Comparison of ENCODE assay signal across 1 cellular context in genomic region chr1:226827968-226828513, GRCh38.
TF ChIP-seq lines count a peak whose summit lies in the region.

No MANE protein-coding gene starts in this region.

TF ChIP-seq in HEK293, 187 proteins besides CTCF, POLR2A, EP300 and RAD21 (continued from another document and continues in another):
- TF ChIP-seq HIC1 (tag by site-specific recombination; IDR thresholded peaks at IDR 0.05) = no peak
- TF ChIP-seq ZBTB44 (tag by site-specific recombination; IDR thresholded peaks at IDR 0.05) = no peak; the same call in 1 of the 2 replicates
- peak; percentile 95 for TF ChIP-seq ZXDB (tag by site-specific recombination; IDR thresholded peaks at IDR 0.05)
- TF ChIP-seq ZBTB21 (tag by site-specific recombination; IDR thresholded peaks at IDR 0.05) = peak; percentile 26; the same call in 1 of the 2 replicates
- 0 out of 2 replicates have a peak, but pooled peaks have one; percentile 3 for TF ChIP-seq ZNF146 (tag by site-specific recombination; IDR thresholded peaks at IDR 0.05)
- TF ChIP-seq SP7 (tag by site-specific recombination; IDR thresholded peaks at IDR 0.05) = peak; percentile 87
- TF ChIP-seq PRDM1 (tag by site-specific recombination; IDR thresholded peaks at IDR 0.05) = no peak
- peak; percentile 99 for TF ChIP-seq ZSCAN30 (tag by site-specific recombination; IDR thresholded peaks at IDR 0.05)
- TF ChIP-seq MYNN (tag by site-specific recombination; IDR thresholded peaks at IDR 0.05; ENCODE audit: borderline replicate concordance) = no peak
- TF ChIP-seq ZNF645 (tag by site-specific recombination; IDR thresholded peaks at IDR 0.05) = no peak
- no peak for TF ChIP-seq ZNF488 (tag by site-specific recombination; IDR thresholded peaks at IDR 0.05)
- no peak for TF ChIP-seq ZNF366 (tag by site-specific recombination; conservative IDR thresholded peaks at IDR 0.05)
- TF ChIP-seq ZNF660 (tag by site-specific recombination; IDR thresholded peaks at IDR 0.05) = peak; percentile 94; the same call in 1 of the 2 replicates
- TF ChIP-seq ZNF394 (tag by site-specific recombination; IDR thresholded peaks at IDR 0.05; ENCODE audit: borderline replicate concordance) = peak; percentile 81
- no peak for TF ChIP-seq ZNF792 (tag by site-specific recombination; IDR thresholded peaks at IDR 0.05)
- TF ChIP-seq ZNF404 (tag by site-specific recombination; IDR thresholded peaks at IDR 0.05) = no peak
- peak; percentile 94 for TF ChIP-seq ZNF2 (tag by site-specific recombination; IDR thresholded peaks at IDR 0.05)
- TF ChIP-seq ZNF670 (tag by site-specific recombination; IDR thresholded peaks at IDR 0.05; ENCODE audit: low read depth) = no peak
- no peak for TF ChIP-seq RBAK (tag by site-specific recombination; IDR thresholded peaks at IDR 0.05)
- TF ChIP-seq ZNF202 (tag by site-specific recombination; IDR thresholded peaks at IDR 0.05; ENCODE audit: borderline replicate concordance) = no peak
- TF ChIP-seq OVOL3 (tag by site-specific recombination; IDR thresholded peaks at IDR 0.05) = no peak
- no peak for TF ChIP-seq REST (tag by site-specific recombination; IDR thresholded peaks at IDR 0.05)
- no peak for TF ChIP-seq ZNF621 (tag by site-specific recombination; IDR thresholded peaks at IDR 0.05)
- TF ChIP-seq ZNF654 (tag by site-specific recombination; IDR thresholded peaks at IDR 0.05; ENCODE audit: low read depth) = peak; percentile 94
- no peak for TF ChIP-seq ZNF121 (tag by site-specific recombination; IDR thresholded peaks at IDR 0.05)
- peak; percentile 47; the same call in 1 of the 2 replicates for TF ChIP-seq PATZ1 (tag by site-specific recombination; IDR thresholded peaks at IDR 0.05)
- no peak for TF ChIP-seq TSHZ1 (tag by site-specific recombination; IDR thresholded peaks at IDR 0.05; ENCODE audit: borderline replicate concordance)
- TF ChIP-seq ZNF184 (tag by site-specific recombination; IDR thresholded peaks at IDR 0.05) = no peak
- TF ChIP-seq ZNF248 (tag by site-specific recombination; IDR thresholded peaks at IDR 0.05) = no peak
- TF ChIP-seq FEZF1 (tag by site-specific recombination; IDR thresholded peaks at IDR 0.05) = no peak
- peak; percentile 63; the same call in 1 of the 2 replicates for TF ChIP-seq ZNF692 (tag by site-specific recombination; IDR thresholded peaks at IDR 0.05)
- no peak for TF ChIP-seq ZBTB1 (tag by site-specific recombination; IDR thresholded peaks at IDR 0.05)
- no peak for TF ChIP-seq ZNF514 (tag by site-specific recombination; IDR thresholded peaks at IDR 0.05)
- TF ChIP-seq ZNF629 (tag by site-specific recombination; IDR thresholded peaks at IDR 0.05) = peak; percentile 41; the same call in 1 of the 2 replicates
- no peak for TF ChIP-seq ZNF157 (tag by site-specific recombination; IDR thresholded peaks at IDR 0.05)
- TF ChIP-seq ZBTB26 (tag by site-specific recombination; optimal IDR thresholded peaks at IDR 0.05) = peak; percentile 10
- TF ChIP-seq ZBTB7A (tag by site-specific recombination; IDR thresholded peaks at IDR 0.05; ENCODE audit: low read depth) = no peak
- 0 out of 2 replicates have a peak, but pooled peaks have one; percentile 63 for TF ChIP-seq KLF17 (tag by site-specific recombination; IDR thresholded peaks at IDR 0.05)
- TF ChIP-seq ZNF610 (tag by site-specific recombination; IDR thresholded peaks at IDR 0.05; ENCODE audit: borderline replicate concordance) = no peak
- no peak for TF ChIP-seq TCF7L2 (IDR thresholded peaks at IDR 0.05; ENCODE audit: borderline replicate concordance, low read depth, low read length)
- TF ChIP-seq ZFP3 (tag by site-specific recombination; IDR thresholded peaks at IDR 0.05; ENCODE audit: low read depth) = no peak
